ENCODE assay signal across 8 cellular contexts in the genomic region with DNA sequence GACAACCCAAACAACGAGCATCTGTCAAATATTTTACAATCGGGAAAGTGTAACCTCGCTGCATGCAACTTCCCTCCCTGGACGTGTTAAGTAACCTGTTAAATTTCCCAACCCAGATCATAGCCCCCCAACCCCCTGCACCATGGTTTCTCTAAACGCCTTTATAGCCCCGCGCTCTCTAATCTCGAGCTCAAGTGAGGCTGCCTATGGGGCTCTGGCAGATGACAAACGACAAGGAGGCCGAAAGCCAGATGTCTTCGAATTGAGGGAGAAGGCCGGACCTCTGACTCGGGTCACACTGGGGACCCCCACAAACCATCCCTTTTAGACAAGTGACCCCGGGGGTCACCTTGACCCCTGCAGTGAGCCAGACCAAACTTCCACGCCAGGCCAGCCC.
DNase-seq lines count a peak whose midpoint lies in the region; ATAC-seq lines count a peak whose summit lies in the region.

No MANE protein-coding gene starts in this region.

- no peak for ATAC-seq in activated naive CD8-positive, alpha-beta T cell treated with anti-CD3 and anti-CD28 coated beads, Interleukin-2, amount 50 U/mL, for 24 hours
- no peak for ATAC-seq in stimulated activated naive CD8-positive, alpha-beta T cell treated with anti-CD3 and anti-CD28 coated beads, Interleukin-15, amount 100 ng/mL, for 72 hours
- ATAC-seq in HG02973 (IDR thresholded peaks at IDR 0.05; ENCODE audit: unreplicated experiment), result no peak
- no peak for ATAC-seq in HG02610 (IDR thresholded peaks at IDR 0.05; ENCODE audit: unreplicated experiment)
- ATAC-seq in HG03442 (IDR thresholded peaks at IDR 0.05; ENCODE audit: unreplicated experiment), result no peak

- peaks cover 10% of the 10 kb centered on the region for H3K36me3 Mint-ChIP-seq in activated naive CD8-positive, alpha-beta T cell treated with anti-CD3 and anti-CD28 coated beads, Interleukin-2, amount 50 U/mL, for 24 hours (ENCODE audit: low read depth)

- DNase-seq in DMS53 (lab: John Stamatoyannopoulos, UW) (peak; percentile 32), DMS53 treated with DMSO at 0.1 percent for 48 hours (lab: John Stamatoyannopoulos, UW; ENCODE audit: unreplicated experiment) (no peak)
- DNase-seq in activated naive CD8-positive, alpha-beta T cell treated with anti-CD3 and anti-CD28 coated beads, Interleukin-2, amount 50 U/mL, for 24 hours, result no peak
- no peak for DNase-seq in stimulated activated naive CD8-positive, alpha-beta T cell treated with anti-CD3 and anti-CD28 coated beads, Interleukin-15, amount 100 ng/mL, for 72 hours

- peak overlapping the region; percentile 98 for H3K27ac Mint-ChIP-seq in activated naive CD8-positive, alpha-beta T cell treated with anti-CD3 and anti-CD28 coated beads, Interleukin-2, amount 50 U/mL, for 24 hours
- peak overlapping the region; percentile 93 to 97 for H3K27ac Mint-ChIP-seq in stimulated activated naive CD8-positive, alpha-beta T cell treated with anti-CD3 and anti-CD28 coated beads, Interleukin-15, amount 100 ng/mL, for 72 hours

- H3K9me3 Mint-ChIP-seq in activated naive CD8-positive, alpha-beta T cell treated with anti-CD3 and anti-CD28 coated beads, Interleukin-2, amount 50 U/mL, for 24 hours, result no peaks in the 10 kb centered on the region
- no peaks in the 10 kb centered on the region for H3K9me3 Mint-ChIP-seq in stimulated activated naive CD8-positive, alpha-beta T cell treated with anti-CD3 and anti-CD28 coated beads, Interleukin-15, amount 100 ng/mL, for 72 hours

- H3K9me3 ChIP-seq in iPS-18c (ENCODE audit: control insufficient read depth, insufficient read depth, low read length), result no peaks in the 10 kb centered on the region

- peaks cover 53% of the 10 kb centered on the region for H3K4me1 Mint-ChIP-seq in activated naive CD8-positive, alpha-beta T cell treated with anti-CD3 and anti-CD28 coated beads, Interleukin-2, amount 50 U/mL, for 24 hours
- peaks cover 40% of the 10 kb centered on the region for H3K4me1 Mint-ChIP-seq in stimulated activated naive CD8-positive, alpha-beta T cell treated with anti-CD3 and anti-CD28 coated beads, Interleukin-15, amount 100 ng/mL, for 72 hours

- peak overlapping the region; percentile 87 for H3K4me3 Mint-ChIP-seq in activated naive CD8-positive, alpha-beta T cell treated with anti-CD3 and anti-CD28 coated beads, Interleukin-2, amount 50 U/mL, for 24 hours
- peak overlapping the region; percentile 88 for H3K4me3 Mint-ChIP-seq in stimulated activated naive CD8-positive, alpha-beta T cell treated with anti-CD3 and anti-CD28 coated beads, Interleukin-15, amount 100 ng/mL, for 72 hours

- H3K27me3 Mint-ChIP-seq in activated naive CD8-positive, alpha-beta T cell treated with anti-CD3 and anti-CD28 coated beads, Interleukin-2, amount 50 U/mL, for 24 hours, result no peaks in the 10 kb centered on the region
- no peaks in the 10 kb centered on the region for H3K27me3 Mint-ChIP-seq in stimulated activated naive CD8-positive, alpha-beta T cell treated with anti-CD3 and anti-CD28 coated beads, Interleukin-15, amount 100 ng/mL, for 72 hours

- H3K4me3 ChIP-seq in iPS-18c (ENCODE audit: insufficient read depth, low read depth, low read length), result peak overlapping the region; percentile 97
